Comparison of ENCODE assay signal across 12 cellular contexts in genomic region chr14:105582639-105583038, GRCh38. TPM values are rescaled to one million over a fixed set of nuclear protein-coding genes. Genes with fewer than 3 reads are reported as not detected.
DNase-seq lines count a peak whose midpoint lies in the region; ATAC-seq and TF ChIP-seq lines count a peak whose summit lies in the region.
"Had no signal": no experiment of that assay in that cellular context is flagged by ENCODE, and none has a peak within 500 bp of the region (broad histone marks: within the 10 kb centered on the region; RNA-seq: fewer than 3 reads in every experiment).

No MANE protein-coding gene starts in this region.

- H3K27me3 ChIP-seq in spleen (replicated peaks in 1 of 7), result no peaks in the 10 kb centered on the region

- intact Hi-C loops in activated CD8-positive, alpha-beta T cell treated with anti-CD3 and anti-CD28 coated beads for 36 hours (cut with micrococcal nuclease), result no loop called here
- intact Hi-C loops in left cardiac atrium (cut with DNase I), result no loop called here
- intact Hi-C loops in spleen (cut with DNase I; ENCODE audit: low total_unique reads), result no loop called here

- no peak for TF ChIP-seq CTCF in activated CD8-positive, alpha-beta T cell treated with anti-CD3 and anti-CD28 coated beads for 36 hours (IDR thresholded peaks at IDR 0.05)
- no peak for TF ChIP-seq CTCF in spleen (IDR thresholded peaks at IDR 0.05 in 8 of 11, conservative IDR thresholded peaks at IDR 0.05 in 3 of 11)

- CTCF ChIA-PET in activated CD8-positive, alpha-beta T cell treated with anti-CD3 and anti-CD28 coated beads, Interleukin-2, amount 10 ng/mL, durations not matched to agents 7 days and 5 days (lab: Charles Lee), result no interaction called here
- CTCF ChIA-PET in activated CD8-positive, alpha-beta T cell treated with anti-CD3 and anti-CD28 coated beads for 36 hours (lab: Charles Lee), result no interaction called here

- H3K36me3 Mint-ChIP-seq in activated CD8-positive, alpha-beta T cell treated with anti-CD3 and anti-CD28 coated beads, Interleukin-2, amount 10 ng/mL, durations not matched to agents 7 days and 5 days (ENCODE audit: low read depth), result no peaks in the 10 kb centered on the region
- H3K36me3 Mint-ChIP-seq in activated CD8-positive, alpha-beta T cell treated with anti-CD3 and anti-CD28 coated beads for 36 hours (ENCODE audit: low read depth), result no peaks in the 10 kb centered on the region

- no peak overlapping the region for H3K4me3 ChIP-seq in spleen

- no peaks in the 10 kb centered on the region for H3K9me3 ChIP-seq in spleen

- H3K9me3 Mint-ChIP-seq in activated CD8-positive, alpha-beta T cell treated with anti-CD3 and anti-CD28 coated beads, Interleukin-2, amount 10 ng/mL, durations not matched to agents 7 days and 5 days (ENCODE audit: insufficient read depth), result no peaks in the 10 kb centered on the region
- H3K9me3 Mint-ChIP-seq in activated CD8-positive, alpha-beta T cell treated with anti-CD3 and anti-CD28 coated beads for 36 hours, result no peaks in the 10 kb centered on the region

- DNase-seq in activated CD8-positive, alpha-beta T cell treated with anti-CD3 and anti-CD28 coated beads, Interleukin-2, amount 10 ng/mL, durations not matched to agents 7 days and 5 days, result no peak
- DNase-seq in activated CD8-positive, alpha-beta T cell treated with anti-CD3 and anti-CD28 coated beads for 36 hours, result no peak
- DNase-seq in RPMI8226 (peak; percentile 12), left cardiac atrium (no peak), spleen (peak; percentile 78), GF-D8 (lab: John Stamatoyannopoulos, UW) (no peak)
- DNase-seq: activated CD4-positive, alpha-beta T cell treated with anti-CD3 and anti-CD28 coated beads, Interleukin-2, amount 50 U/mL, for 1 hour; amniotic stem cell; erythroblast; NCI-H2227 treated with DMSO at 0.1 percent for 48 hours had no signal

- no peak for TF ChIP-seq POLR2A in spleen (IDR thresholded peaks at IDR 0.05)

- H3K27ac ChIP-seq in spleen, result peak overlapping the region in 6 of 8 donors; percentile 20 to 91 (median 76)

- POLR2A ChIA-PET in activated CD8-positive, alpha-beta T cell treated with anti-CD3 and anti-CD28 coated beads, Interleukin-2, amount 10 ng/mL, durations not matched to agents 7 days and 5 days (lab: Charles Lee), result no interaction called here
- POLR2A ChIA-PET in activated CD8-positive, alpha-beta T cell treated with anti-CD3 and anti-CD28 coated beads for 36 hours (lab: Charles Lee), result no interaction called here

- ATAC-seq in activated CD8-positive, alpha-beta T cell treated with anti-CD3 and anti-CD28 coated beads, Interleukin-2, amount 10 ng/mL, durations not matched to agents 7 days and 5 days, result no peak
- no peak for ATAC-seq in activated CD8-positive, alpha-beta T cell treated with anti-CD3 and anti-CD28 coated beads for 36 hours
- ATAC-seq in left cardiac atrium (peak; percentile 27 to 59), GM21619 (IDR thresholded peaks at IDR 0.05; ENCODE audit: unreplicated experiment) (no peak), HG03442 (IDR thresholded peaks at IDR 0.05; ENCODE audit: unreplicated experiment) (no peak)

- 50 to 75% (median 67%) methylated on average over 4 of the region's 4 CpGs for WGBS in spleen, 5 donors

- H3K36me3 ChIP-seq in spleen, result no peaks in the 10 kb centered on the region

- H3K27me3 Mint-ChIP-seq in activated CD8-positive, alpha-beta T cell treated with anti-CD3 and anti-CD28 coated beads, Interleukin-2, amount 10 ng/mL, durations not matched to agents 7 days and 5 days (ENCODE audit: low read depth), result no peaks in the 10 kb centered on the region
- H3K27me3 Mint-ChIP-seq in activated CD8-positive, alpha-beta T cell treated with anti-CD3 and anti-CD28 coated beads for 36 hours, result no peaks in the 10 kb centered on the region

- peak overlapping the region; percentile 13 for H3K27ac Mint-ChIP-seq in activated CD8-positive, alpha-beta T cell treated with anti-CD3 and anti-CD28 coated beads, Interleukin-2, amount 10 ng/mL, durations not matched to agents 7 days and 5 days
- no peak overlapping the region for H3K27ac Mint-ChIP-seq in activated CD8-positive, alpha-beta T cell treated with anti-CD3 and anti-CD28 coated beads for 36 hours

- peaks cover 0 to 14% (median 5%) of the 10 kb centered on the region in 6 donors for H3K4me1 ChIP-seq in spleen

- no peaks in the 10 kb centered on the region for H3K4me1 Mint-ChIP-seq in activated CD8-positive, alpha-beta T cell treated with anti-CD3 and anti-CD28 coated beads, Interleukin-2, amount 10 ng/mL, durations not matched to agents 7 days and 5 days (ENCODE audit: low read depth)
- no peaks in the 10 kb centered on the region for H3K4me1 Mint-ChIP-seq in activated CD8-positive, alpha-beta T cell treated with anti-CD3 and anti-CD28 coated beads for 36 hours (ENCODE audit: low read depth)

- no peak overlapping the region for H3K4me3 Mint-ChIP-seq in activated CD8-positive, alpha-beta T cell treated with anti-CD3 and anti-CD28 coated beads, Interleukin-2, amount 10 ng/mL, durations not matched to agents 7 days and 5 days
- H3K4me3 Mint-ChIP-seq in activated CD8-positive, alpha-beta T cell treated with anti-CD3 and anti-CD28 coated beads for 36 hours, result no peak overlapping the region

RNA-seq across cellular contexts. Expression of gene TMEM121, which starts 56.3 kb away (rescaled TPM):
- 1 to 10 TPM; 8.6 to 9.2 TPM for total RNA-seq in activated CD8-positive, alpha-beta T cell treated with anti-CD3 and anti-CD28 coated beads, Interleukin-2, amount 10 ng/mL, durations not matched to agents 7 days and 5 days
- total RNA-seq in activated CD8-positive, alpha-beta T cell treated with anti-CD3 and anti-CD28 coated beads for 36 hours, result 10 to 100 TPM; 12.0 to 12.1 TPM
- total RNA-seq in left cardiac atrium (1 to 10 TPM; 2.2 to 2.7 TPM), spleen (10 to 100 TPM in 1 of 7 donors, 1 to 10 TPM in 6; 3.4 to 10.4 (median 4.6) TPM)
- polyA plus RNA-seq in spleen, result 1 to 10 TPM; 3.3 to 6.0 (median 3.6) TPM

Comparison
In these comparisons a context has a peak if more than half of its experiments do, and no peak if none do; other contexts are left out.
1. ATAC-seq: peak in left cardiac atrium (2 of 2); none in activated CD8-positive, alpha-beta T cell treated with anti-CD3 and anti-CD28 coated beads, Interleukin-2, amount 10 ng/mL, durations not matched to agents 7 days and 5 days (single experiment), activated CD8-positive, alpha-beta T cell treated with anti-CD3 and anti-CD28 coated beads for 36 hours (single experiment), GM21619 (single experiment) and HG03442 (single experiment).
2. DNase-seq: peak in RPMI8226 (single experiment) and spleen (single experiment); none in activated CD8-positive, alpha-beta T cell treated with anti-CD3 and anti-CD28 coated beads, Interleukin-2, amount 10 ng/mL, durations not matched to agents 7 days and 5 days (single experiment), activated CD8-positive, alpha-beta T cell treated with anti-CD3 and anti-CD28 coated beads for 36 hours (single experiment), left cardiac atrium (single experiment) and GF-D8 (single experiment).